Comparison of ENCODE assay signal across 8 cellular contexts in genomic region chr5:41856644-41857491, GRCh38. TPM values are rescaled to one million over a fixed set of nuclear protein-coding genes. Genes with fewer than 3 reads are reported as not detected.
DNase-seq lines count a peak whose midpoint lies in the region; ATAC-seq and TF ChIP-seq lines count a peak whose summit lies in the region.

No MANE protein-coding gene starts in this region.

- no peak for TF ChIP-seq EP300 in stomach (IDR thresholded peaks at IDR 0.05)

- ATAC-seq in GM19372 (IDR thresholded peaks at IDR 0.05; ENCODE audit: low read depth, unreplicated experiment), result peak; percentile 95
- peak; percentile 88 for ATAC-seq in HG03378 (IDR thresholded peaks at IDR 0.05; ENCODE audit: unreplicated experiment)

- TF ChIP-seq POLR2A in stomach (IDR thresholded peaks at IDR 0.05), result no peak

- H3K27me3 ChIP-seq in WERI-Rb-1 (ENCODE audit: insufficient read depth, low read depth, severe bottlenecking) (no peaks in the 10 kb centered on the region), stomach (no peaks in the 10 kb centered on the region)

- intact Hi-C loops in stomach (cut with DNase I; ENCODE audit: low total_unique reads), result loop anchor here (5.0 to 10.0 kb wide), 3 partner anchors 78 to 908 kb away; no protein-coding TSS in a partner anchor

- 43 to 50% (median 48%) methylated on average over 5 of the region's 5 CpGs for WGBS in stomach, 5 donors

- H3K4me3 ChIP-seq in WERI-Rb-1 (ENCODE audit: low read depth, low read length) (no peak overlapping the region), stomach (no peak overlapping the region)

- DNase-seq in COLO668 (lab: John Stamatoyannopoulos, UW; ENCODE audit: unreplicated experiment), result peak; percentile 65
- peak; percentile 84 for DNase-seq in NCI-H2227 treated with DMSO at 0.1 percent for 48 hours (lab: John Stamatoyannopoulos, UW)
- peak; percentile 37 for DNase-seq in WERI-Rb-1
- DNase-seq in ecto neural progenitor cell (ENCODE audit: low spot score), result peak; percentile 52
- DNase-seq in medulla oblongata (ENCODE audit: extremely low spot score), result peak; percentile 92
- no peak for DNase-seq in stomach

- peaks cover 0 to 6% (median 0%) of the 10 kb centered on the region in 4 donors for H3K4me1 ChIP-seq in stomach

- H3K9me3 ChIP-seq in WERI-Rb-1 (ENCODE audit: severe bottlenecking) (no peaks in the 10 kb centered on the region), stomach (no peaks in the 10 kb centered on the region)

- TF ChIP-seq CTCF in WERI-Rb-1 (IDR thresholded peaks at IDR 0.05; ENCODE audit: low read depth, low read length), result peak; percentile 67
- peak in 5 of 7 experiments; percentile 40 to 76 (median 69) for TF ChIP-seq CTCF in stomach (IDR thresholded peaks at IDR 0.05)

- no peak overlapping the region for H3K27ac ChIP-seq in WERI-Rb-1
- H3K27ac ChIP-seq in stomach, result no peak overlapping the region

- H3K36me3 ChIP-seq in WERI-Rb-1, result peaks cover 49% of the 10 kb centered on the region
- H3K36me3 ChIP-seq in stomach, result peaks cover 17 to 78% (median 68%) of the 10 kb centered on the region in 4 donors

RNA-seq across cellular contexts. Expression of gene OXCT1, which starts 13.4 kb away (rescaled TPM):
- 10 to 100 TPM in 4 of 5 donors, 1 to 10 TPM in 1; 4.1 to 33.3 (median 11.6) TPM for total RNA-seq in stomach
- polyA plus RNA-seq in stomach, result 10 to 100 TPM; 13.7 to 16.4 (median 15.9) TPM

RNA-seq across cellular contexts. Expression of gene RIMOC1, which starts 47.3 kb away (rescaled TPM):
- total RNA-seq in stomach, result 10 to 100 TPM in 3 of 5 donors, 1 to 10 TPM in 2; 5.8 to 33.8 (median 21.2) TPM
- polyA plus RNA-seq in stomach, result 1 to 10 TPM; 5.6 to 7.3 (median 6.8) TPM
